8 cellular contexts compared by ENCODE assay signal in the genomic region with DNA sequence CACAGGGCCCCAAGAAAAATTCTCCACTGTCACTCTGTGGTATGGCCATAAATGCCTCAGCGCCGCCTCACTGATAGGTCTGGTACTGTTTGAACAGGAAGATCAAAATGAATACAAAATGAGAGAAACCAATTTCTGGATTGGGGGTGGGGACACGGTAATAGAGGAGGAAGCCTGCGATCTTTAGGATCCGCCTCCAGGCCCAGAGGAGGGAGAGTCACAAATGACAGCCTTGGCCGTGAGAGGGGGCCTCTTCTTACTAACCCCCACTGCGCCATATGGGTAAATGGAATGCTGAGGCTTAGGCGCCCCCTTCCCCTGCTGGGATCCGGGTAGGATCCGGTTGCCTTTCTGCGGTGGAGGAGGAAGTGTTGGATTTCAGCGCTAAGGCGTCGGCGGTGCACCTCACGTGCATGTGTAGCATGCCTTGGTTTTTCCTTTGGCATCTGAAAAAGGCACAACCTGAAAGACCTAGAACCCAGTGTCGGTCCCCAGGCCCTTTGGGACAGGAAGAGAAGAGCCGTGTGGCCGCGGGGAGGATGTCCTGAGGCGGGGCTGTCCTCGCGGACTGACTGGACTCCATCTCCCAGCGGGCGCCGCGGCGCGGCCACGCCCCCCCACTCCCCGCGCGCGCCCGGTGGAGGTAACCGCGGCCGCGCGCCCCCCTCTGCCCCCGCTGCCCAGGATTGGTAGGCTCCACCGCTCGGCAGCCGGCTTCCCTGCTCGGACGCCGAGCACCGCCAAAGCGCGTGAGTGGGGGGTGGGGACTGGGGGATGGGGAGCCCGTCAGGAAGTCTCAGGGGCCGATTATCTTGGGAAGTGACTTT. TPM values are rescaled to one million over a fixed set of nuclear protein-coding genes. Genes with fewer than 3 reads are reported as not detected.
DNase-seq lines count a peak whose midpoint lies in the region; ATAC-seq and TF ChIP-seq lines count a peak whose summit lies in the region.

No MANE protein-coding gene starts in this region.

- H3K27ac ChIP-seq in right lobe of liver: peak overlapping the region; percentile 93 to 96 (median 95)

- 14% methylated on average over 7 of the region's 52 CpGs for WGBS in right lobe of liver (ENCODE audit: insufficient coverage, low coverage, low lambda C conversion rate, missing lambda C conversion rate)

- peak; percentile 32 to 95 (median 90) for DNase-seq in C1 segment of cervical spinal cord (lab: John Stamatoyannopoulos, UW)
- peak; percentile 93 for DNase-seq in NCI-H748 (lab: John Stamatoyannopoulos, UW; ENCODE audit: unreplicated experiment)
- peak; percentile 84 to 87 for DNase-seq in activated CD4-positive, alpha-beta T cell treated with anti-CD3 and anti-CD28 coated beads, Interleukin-2, amount 50 U/mL, for 48 hours
- DNase-seq in dermis blood vessel endothelial cell: peak; percentile 92
- DNase-seq in right lobe of liver: peak; percentile 93 to 94 (median 94)
- DNase-seq in stimulated activated CD4-positive, alpha-beta T cell treated with anti-CD3 and anti-CD28 coated beads, Interleukin-4, amount 100 ng/mL, for 24 hours: peak; percentile 83

- H3K36me3 ChIP-seq in right lobe of liver: peaks cover 0 to 30% (median 2%) of the 10 kb centered on the region in 4 donors

- TF ChIP-seq POLR2A in right lobe of liver (IDR thresholded peaks at IDR 0.05): no peak

- ATAC-seq in GM19397 (IDR thresholded peaks at IDR 0.05; ENCODE audit: unreplicated experiment): peak; percentile 51
- ATAC-seq in HG03521 (IDR thresholded peaks at IDR 0.05; ENCODE audit: unreplicated experiment): peak; percentile 47
- peak; percentile 88 to 94 (median 90) for ATAC-seq in right lobe of liver

- H3K9me3 ChIP-seq in right lobe of liver: no peaks in the 10 kb centered on the region

- H3K4me3 ChIP-seq in right lobe of liver: peak overlapping the region; percentile 66 to 79 (median 77)

- peak in 1 of 4 donors; percentile 11 for TF ChIP-seq CTCF in right lobe of liver (IDR thresholded peaks at IDR 0.05)

- intact Hi-C loops in right lobe of liver (cut with DNase I): loop anchor here in 1 of 2 donors (10.0 kb wide), 1 partner anchor 86 kb away; the partner anchor contains the start of gene MYBPC3

- no peaks in the 10 kb centered on the region for H3K27me3 ChIP-seq in right lobe of liver

- peaks cover 0 to 17% (median 7%) of the 10 kb centered on the region in 4 donors for H3K4me1 ChIP-seq in right lobe of liver

RNA-seq across cellular contexts. Expression of gene MADD, which starts 0.7 kb away (rescaled TPM):
- 29.8 and 33.6 TPM in 2 replicates for total RNA-seq in dermis blood vessel endothelial cell
- 10 to 100 TPM; 15.2 to 21.3 (median 16.8) TPM for total RNA-seq in right lobe of liver

RNA-seq across cellular contexts. Expression of gene NR1H3, which starts 11.4 kb away (rescaled TPM):
- total RNA-seq in dermis blood vessel endothelial cell (34.7 and 36.6 TPM in 2 replicates), right lobe of liver (10 to 100 TPM; 61.5 to 82.9 (median 67.3) TPM)

RNA-seq across cellular contexts. Expression of gene ACP2, which starts 20.6 kb away (rescaled TPM):
- total RNA-seq in dermis blood vessel endothelial cell: 52.6 and 64.2 TPM in 2 replicates
- total RNA-seq in right lobe of liver: 100 to 1,000 TPM in 2 of 6 experiments, 10 to 100 TPM in 4; 53.3 to 173 (median 64.1) TPM

RNA-seq across cellular contexts. Expression of gene DDB2, which starts 54.4 kb away (rescaled TPM):
- total RNA-seq in dermis blood vessel endothelial cell: 59.2 and 71.9 TPM in 2 replicates
- 10 to 100 TPM; 13.1 to 24.2 (median 13.8) TPM for total RNA-seq in right lobe of liver

Comparison
In these comparisons a context has a peak if more than half of its experiments do, and no peak if none do; other contexts are left out.
1. Peak in every context shown above with its lines: DNase-seq, ATAC-seq, H3K4me3 ChIP-seq and H3K27ac ChIP-seq.